Comparison of ENCODE assay signal across 27 cellular contexts in genomic region chr10:3685385-3685784, GRCh38.
"Had no signal": no experiment of that assay in that cellular context is flagged by ENCODE, and none has a peak within 500 bp of the region (broad histone marks: within the 10 kb centered on the region; RNA-seq: fewer than 3 reads in every experiment).

No MANE protein-coding gene starts in this region.

- H3K27me3 Mint-ChIP-seq: effector memory CD8-positive, alpha-beta T cell had no signal

- H3K27ac ChIP-seq: colonic mucosa, coronary artery, dorsolateral prefrontal cortex, epithelial cell of prostate, esophagus squamous epithelium, foreskin keratinocyte, gastrocnemius medialis, gastroesophageal sphincter, heart left ventricle, heart right ventricle had no signal

- H3K36me3 ChIP-seq: colonic mucosa, esophagus squamous epithelium, gastrocnemius medialis, gastroesophageal sphincter, heart left ventricle, heart right ventricle had no signal

- H3K9me3 Mint-ChIP-seq: dendritic cell treated with granulocyte-macrophage colony-stimulating factor and Interleukin-4, amounts not matched to agents 40 ng/mL and 50 ng/mL, for 4 days; effector memory CD8-positive, alpha-beta T cell; endodermal cell had no signal

- H3K27ac Mint-ChIP-seq: dendritic cell treated with granulocyte-macrophage colony-stimulating factor and Interleukin-4, amounts not matched to agents 40 ng/mL and 50 ng/mL, for 4 days; effector memory CD8-positive, alpha-beta T cell; endodermal cell had no signal

- ATAC-seq: effector memory CD8-positive, alpha-beta T cell; esophagus mucosa; foreskin keratinocyte; gastrocnemius medialis; gastroesophageal sphincter; heart left ventricle; heart right ventricle had no signal

- FAIRE-seq: colon, endometrium, frontal cortex had no signal

- H3K9me3 ChIP-seq: colonic mucosa, esophagus squamous epithelium, gastrocnemius medialis, gastroesophageal sphincter, heart left ventricle, heart right ventricle had no signal

- H3K4me1 ChIP-seq: colonic mucosa, gastrocnemius medialis, gastroesophageal sphincter had no signal

- H3K4me3 Mint-ChIP-seq: dendritic cell treated with granulocyte-macrophage colony-stimulating factor and Interleukin-4, amounts not matched to agents 40 ng/mL and 50 ng/mL, for 4 days; effector memory CD8-positive, alpha-beta T cell; endodermal cell had no signal

- H3K27me3 ChIP-seq: colonic mucosa, dorsolateral prefrontal cortex, esophagus squamous epithelium, foreskin keratinocyte, gastrocnemius medialis, gastroesophageal sphincter, heart left ventricle, heart right ventricle had no signal

- DNase-seq: colonic mucosa; cortex of kidney; dermis blood vessel endothelial cell; dorsolateral prefrontal cortex; effector CD4-positive, alpha-beta T cell; effector CD8-positive, alpha-beta T cell; effector memory CD4-positive, alpha-beta T cell; effector memory CD8-positive, alpha-beta T cell; endodermal cell; erythroblast; esophagus squamous epithelium; foreskin fibroblast; foreskin keratinocyte; foreskin melanocyte; gastrocnemius medialis; glutamatergic neuron; head of caudate nucleus; heart left ventricle; heart right ventricle had no signal

- H3K4me3 ChIP-seq: colonic mucosa, coronary artery, dorsolateral prefrontal cortex, esophagus squamous epithelium, gastrocnemius medialis, gastroesophageal sphincter, heart left ventricle, heart right ventricle had no signal
